ENCODE assay signal across 18 cellular contexts in genomic region chr6:44061375-44062104, GRCh38.
DNase-seq lines count a peak whose midpoint lies in the region; ATAC-seq, FAIRE-seq and TF ChIP-seq lines count a peak whose summit lies in the region.
"Had no signal": no experiment of that assay in that cellular context is flagged by ENCODE, and none has a peak within 500 bp of the region (broad histone marks: within the 10 kb centered on the region; RNA-seq: fewer than 3 reads in every experiment).

No MANE protein-coding gene starts in this region.

- H3F3A ChIP-seq in smooth muscle cell (ENCODE audit: low read depth): peaks cover 29% of the 10 kb centered on the region

- no peak for FAIRE-seq in astrocyte (lab: Jason Lieb, UNC)
- FAIRE-seq: TTC549 had no signal

- no peak for ATAC-seq in stimulated activated memory B cell treated with anti-CD40 and anti-IgM and Interleukin-4, amounts not matched to agents 10 μg/mL and 1 μg/mL and 100 μg/mL, for 72 hours
- ATAC-seq: left lung; naive thymus-derived CD8-positive, alpha-beta T cell; sciatic nerve had no signal

- H3K4me2 ChIP-seq in astrocyte (ENCODE audit: low read length): peak overlapping the region; percentile 11
- peak overlapping the region; percentile 58 for H3K4me2 ChIP-seq in smooth muscle cell

- no peak overlapping the region for H2AFZ ChIP-seq in astrocyte (ENCODE audit: low read depth, low read length)
- H2AFZ ChIP-seq in smooth muscle cell (ENCODE audit: low read depth): no peak overlapping the region

- H4K20me1 ChIP-seq in astrocyte (ENCODE audit: insufficient read depth, low read length): no peaks in the 10 kb centered on the region
- no peaks in the 10 kb centered on the region for H4K20me1 ChIP-seq in smooth muscle cell (ENCODE audit: low read depth)

- TF ChIP-seq CTCF in HFFc6 (IDR thresholded peaks at IDR 0.05): no peak
- TF ChIP-seq CTCF in astrocyte (IDR thresholded peaks at IDR 0.05; ENCODE audit: insufficient read depth, low read depth, low read length): no peak
- TF ChIP-seq CTCF in fibroblast of villous mesenchyme (IDR thresholded peaks at IDR 0.05; ENCODE audit: insufficient read depth, low read depth, low read length): no peak
- no peak for TF ChIP-seq CTCF in smooth muscle cell (IDR thresholded peaks at IDR 0.05; ENCODE audit: borderline replicate concordance, insufficient read depth, poor library complexity, severe bottlenecking)

- H3K27me3 ChIP-seq in astrocyte (ENCODE audit: insufficient read depth, low read length): no peaks in the 10 kb centered on the region
- H3K27me3 ChIP-seq in smooth muscle cell (ENCODE audit: low read depth): no peaks in the 10 kb centered on the region
- H3K27me3 ChIP-seq in CD8-positive, alpha-beta memory T cell (ENCODE audit: insufficient read depth, low read length, poor library complexity, severe bottlenecking): no peaks in the 10 kb centered on the region
- H3K27me3 ChIP-seq: left lung had no signal

- H3K36me3 ChIP-seq in astrocyte (ENCODE audit: insufficient read depth, low read length) (no peaks in the 10 kb centered on the region), smooth muscle cell (ENCODE audit: low read depth) (no peaks in the 10 kb centered on the region)
- H3K36me3 ChIP-seq in CD8-positive, alpha-beta memory T cell (ENCODE audit: insufficient read depth, low read length): no peaks in the 10 kb centered on the region
- H3K36me3 ChIP-seq: left lung, thoracic aorta had no signal

- H3K79me2 ChIP-seq in astrocyte (ENCODE audit: insufficient read depth, low read length) (no peaks in the 10 kb centered on the region), smooth muscle cell (ENCODE audit: low read depth) (no peaks in the 10 kb centered on the region)

- 65% methylated on average over 5 of the region's 5 CpGs for WGBS in smooth muscle cell (ENCODE audit: low lambda C conversion rate)

- H3K9ac ChIP-seq in astrocyte (ENCODE audit: low read length) (peak overlapping the region; percentile 3), smooth muscle cell (ENCODE audit: low read depth) (peak overlapping the region; percentile 78)

- peak overlapping the region; percentile 78 for H3K27ac Mint-ChIP-seq in HFFc6
- H3K27ac Mint-ChIP-seq in astrocyte (ENCODE audit: unreplicated experiment): peak overlapping the region; percentile 26
- H3K27ac Mint-ChIP-seq in stimulated activated memory B cell treated with anti-CD40 and anti-IgM and Interleukin-4, amounts not matched to agents 10 μg/mL and 1 μg/mL and 100 μg/mL, for 72 hours: no peak overlapping the region
- no peak overlapping the region for H3K27ac Mint-ChIP-seq in CD8-positive, alpha-beta memory T cell

- no peaks in the 10 kb centered on the region for H3K36me3 Mint-ChIP-seq in HFFc6 (ENCODE audit: low read depth)
- H3K36me3 Mint-ChIP-seq in astrocyte (ENCODE audit: low read depth, unreplicated experiment): no peaks in the 10 kb centered on the region
- H3K36me3 Mint-ChIP-seq in stimulated activated memory B cell treated with anti-CD40 and anti-IgM and Interleukin-4, amounts not matched to agents 10 μg/mL and 1 μg/mL and 100 μg/mL, for 72 hours: peaks cover 15% of the 10 kb centered on the region
- H3K36me3 Mint-ChIP-seq in CD8-positive, alpha-beta memory T cell: no peaks in the 10 kb centered on the region
- H3K36me3 Mint-ChIP-seq: naive thymus-derived CD8-positive, alpha-beta T cell had no signal

- DNase-seq in HFFc6 (peak; percentile 53), astrocyte (ENCODE audit: low read depth) (peak; percentile 75), fibroblast of villous mesenchyme (ENCODE audit: low read depth) (peak; percentile 63), smooth muscle cell (lab: John Stamatoyannopoulos, UW; ENCODE audit: unreplicated experiment) (no peak), NK-92 (lab: John Stamatoyannopoulos, UW; ENCODE audit: unreplicated experiment) (no peak), NCI-H2196 (lab: John Stamatoyannopoulos, UW; ENCODE audit: unreplicated experiment) (no peak)
- no peak for DNase-seq in CD8-positive, alpha-beta memory T cell
- DNase-seq: activated naive CD4-positive, alpha-beta T cell treated with anti-CD3 and anti-CD28 coated beads, Interleukin-2, amount 50 U/mL, for 16 hours; glutamatergic neuron; left lung; naive thymus-derived CD8-positive, alpha-beta T cell; NCI-H146; NCI-H526 treated with DMSO at 0.1 percent for 48 hours; SHP77 treated with DMSO at 0.1 percent for 48 hours had no signal

- no peaks in the 10 kb centered on the region for H3K9me3 Mint-ChIP-seq in HFFc6
- peaks cover 11% of the 10 kb centered on the region for H3K9me3 Mint-ChIP-seq in astrocyte (ENCODE audit: unreplicated experiment)
- peaks cover 5% of the 10 kb centered on the region for H3K9me3 Mint-ChIP-seq in stimulated activated memory B cell treated with anti-CD40 and anti-IgM and Interleukin-4, amounts not matched to agents 10 μg/mL and 1 μg/mL and 100 μg/mL, for 72 hours
- H3K9me3 Mint-ChIP-seq in CD8-positive, alpha-beta memory T cell: peaks cover 0 to 3% (median 0%) of the 10 kb centered on the region in 5 donors

- H3K27me3 Mint-ChIP-seq in HFFc6 (ENCODE audit: insufficient read depth) (peaks cover 2% of the 10 kb centered on the region), astrocyte (ENCODE audit: low read depth, unreplicated experiment) (no peaks in the 10 kb centered on the region)
- peaks cover 44% of the 10 kb centered on the region for H3K27me3 Mint-ChIP-seq in stimulated activated memory B cell treated with anti-CD40 and anti-IgM and Interleukin-4, amounts not matched to agents 10 μg/mL and 1 μg/mL and 100 μg/mL, for 72 hours
- H3K27me3 Mint-ChIP-seq in CD8-positive, alpha-beta memory T cell: peaks cover 2 to 17% of the 10 kb centered on the region in 2 donors

- CTCF ChIA-PET in CD8-positive, alpha-beta memory T cell (lab: Charles Lee): no interaction called here

- H3K4me1 Mint-ChIP-seq in HFFc6 (ENCODE audit: low read depth): peaks cover 92% of the 10 kb centered on the region
- H3K4me1 Mint-ChIP-seq in astrocyte (ENCODE audit: low read depth, unreplicated experiment): peaks cover 41% of the 10 kb centered on the region
- H3K4me1 Mint-ChIP-seq in stimulated activated memory B cell treated with anti-CD40 and anti-IgM and Interleukin-4, amounts not matched to agents 10 μg/mL and 1 μg/mL and 100 μg/mL, for 72 hours: peaks cover 22% of the 10 kb centered on the region
- H3K4me1 Mint-ChIP-seq in CD8-positive, alpha-beta memory T cell: peaks cover 0 to 5% (median 0%) of the 10 kb centered on the region in 3 donors

- H3K4me1 ChIP-seq in astrocyte (ENCODE audit: insufficient read depth, low read length): peaks cover 72% of the 10 kb centered on the region
- H3K4me1 ChIP-seq in smooth muscle cell (ENCODE audit: low read depth): peaks cover 9% of the 10 kb centered on the region
- no peaks in the 10 kb centered on the region for H3K4me1 ChIP-seq in CD8-positive, alpha-beta memory T cell (ENCODE audit: insufficient read depth, low read length)

- POLR2A ChIA-PET in CD8-positive, alpha-beta memory T cell (lab: Charles Lee): no interaction called here

- H3K9me3 ChIP-seq in astrocyte (ENCODE audit: insufficient read depth, low read depth, low read length) (no peaks in the 10 kb centered on the region), smooth muscle cell (replicated peaks; ENCODE audit: low read depth) (no peaks in the 10 kb centered on the region)
- H3K9me3 ChIP-seq in CD8-positive, alpha-beta memory T cell (ENCODE audit: low read length): no peaks in the 10 kb centered on the region
- H3K9me3 ChIP-seq: left lung, thoracic aorta had no signal

- no peak overlapping the region for H3K27ac ChIP-seq in astrocyte (ENCODE audit: low read depth, low read length)
- H3K27ac ChIP-seq in smooth muscle cell (ENCODE audit: low read depth): peak overlapping the region; percentile 96
- no peak overlapping the region for H3K27ac ChIP-seq in CD8-positive, alpha-beta memory T cell (ENCODE audit: low read depth, low read length)
- H3K27ac ChIP-seq: left lung had no signal

- H3K4me3 ChIP-seq in astrocyte (ENCODE audit: insufficient read depth, low read depth, low read length) (no peak overlapping the region), fibroblast of villous mesenchyme (ENCODE audit: low read depth, low read length) (no peak overlapping the region), smooth muscle cell (no peak overlapping the region)
- H3K4me3 ChIP-seq in CD8-positive, alpha-beta memory T cell (ENCODE audit: low read length): no peak overlapping the region
- H3K4me3 ChIP-seq: left lung, thoracic aorta had no signal

- H3K4me3 Mint-ChIP-seq in HFFc6 (no peak overlapping the region; the same call in 1 of the 2 replicates), astrocyte (ENCODE audit: unreplicated experiment) (no peak overlapping the region)
- H3K4me3 Mint-ChIP-seq in stimulated activated memory B cell treated with anti-CD40 and anti-IgM and Interleukin-4, amounts not matched to agents 10 μg/mL and 1 μg/mL and 100 μg/mL, for 72 hours: no peak overlapping the region
- H3K4me3 Mint-ChIP-seq in CD8-positive, alpha-beta memory T cell: no peak overlapping the region
- H3K4me3 Mint-ChIP-seq: naive thymus-derived CD8-positive, alpha-beta T cell had no signal

Comparison
In these comparisons a context has a peak if more than half of its experiments do, and no peak if none do; other contexts are left out.
1. DNase-seq: peak in HFFc6 (single experiment), astrocyte (single experiment) and fibroblast of villous mesenchyme (single experiment); none in smooth muscle cell (single experiment), CD8-positive, alpha-beta memory T cell (0 of 5), NK-92 (single experiment) and NCI-H2196 (single experiment).
2. H3K27ac Mint-ChIP-seq: peak in HFFc6 (single experiment) and astrocyte (single experiment); none in stimulated activated memory B cell treated with anti-CD40 and anti-IgM and Interleukin-4, amounts not matched to agents 10 μg/mL and 1 μg/mL and 100 μg/mL, for 72 hours (single experiment) and CD8-positive, alpha-beta memory T cell (0 of 8).